In the genomic region with DNA sequence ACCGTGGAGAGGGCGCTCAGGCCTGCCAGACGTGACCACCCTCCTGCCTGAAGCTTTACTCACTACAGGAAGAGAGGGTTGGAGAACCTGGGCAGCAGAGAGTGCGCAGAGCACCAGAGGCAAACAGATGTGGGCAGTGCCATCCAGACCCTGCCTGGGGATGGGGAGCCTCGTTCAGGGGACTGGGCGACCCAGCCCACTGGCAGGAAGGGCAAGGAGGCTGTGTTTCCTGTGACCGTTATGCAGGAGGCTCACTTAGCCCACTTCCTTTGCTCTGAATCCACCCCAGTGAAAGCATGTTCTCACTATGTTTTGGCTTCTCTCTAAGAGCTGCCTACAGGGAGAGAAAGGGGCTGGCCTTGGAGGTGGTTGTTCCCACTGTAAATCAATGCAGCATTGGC, we compare ENCODE assay signal across 11 cellular contexts. TPM values are rescaled to one million over a fixed set of nuclear protein-coding genes. Genes with fewer than 3 reads are reported as not detected.
DNase-seq lines count a peak whose midpoint lies in the region; ATAC-seq, FAIRE-seq and TF ChIP-seq lines count a peak whose summit lies in the region.
"Had no signal": no experiment of that assay in that cellular context is flagged by ENCODE, and none has a peak within 500 bp of the region (broad histone marks: within the 10 kb centered on the region; RNA-seq: fewer than 3 reads in every experiment).

No MANE protein-coding gene starts in this region.

- H3K27me3 Mint-ChIP-seq in activated CD4-positive, alpha-beta T cell treated with anti-CD3 and anti-CD28 coated beads, Interleukin-2, amount 10 ng/mL, durations not matched to agents 7 days and 5 days = no peaks in the 10 kb centered on the region
- no peaks in the 10 kb centered on the region for H3K27me3 Mint-ChIP-seq in immature natural killer cell (ENCODE audit: low read depth in 3 of 3)

- no peak overlapping the region for H3K27ac ChIP-seq in pancreas
- H3K27ac ChIP-seq in PC-9 = no peak overlapping the region

- peak overlapping the region; percentile 68 for H3K4me3 Mint-ChIP-seq in activated CD4-positive, alpha-beta T cell treated with anti-CD3 and anti-CD28 coated beads, Interleukin-2, amount 10 ng/mL, durations not matched to agents 7 days and 5 days
- H3K4me3 Mint-ChIP-seq in immature natural killer cell = peak overlapping the region; percentile 70 to 91 (median 85)

- 82 to 87% methylated on average over 7 of the region's 7 CpGs for WGBS in pancreas, 2 donors

- H3K36me3 Mint-ChIP-seq in activated CD4-positive, alpha-beta T cell treated with anti-CD3 and anti-CD28 coated beads, Interleukin-2, amount 10 ng/mL, durations not matched to agents 7 days and 5 days (ENCODE audit: low read depth) = peaks cover 71% of the 10 kb centered on the region
- peaks cover 19 to 27% (median 26%) of the 10 kb centered on the region in 3 donors for H3K36me3 Mint-ChIP-seq in immature natural killer cell

- intact Hi-C loops in pancreas (cut with DNase I) = no loop called here
- intact Hi-C loops in PC-9 (cut with micrococcal nuclease; ENCODE audit: unreplicated experiment) = no loop called here

- peaks cover 14% of the 10 kb centered on the region for H3K9me3 Mint-ChIP-seq in activated CD4-positive, alpha-beta T cell treated with anti-CD3 and anti-CD28 coated beads, Interleukin-2, amount 10 ng/mL, durations not matched to agents 7 days and 5 days
- H3K9me3 Mint-ChIP-seq in immature natural killer cell = no peaks in the 10 kb centered on the region

- TF ChIP-seq CTCF in pancreas (IDR thresholded peaks at IDR 0.05) (no peak), PC-9 (conservative IDR thresholded peaks at IDR 0.05) (no peak)

- no peaks in the 10 kb centered on the region for H3K9me2 ChIP-seq in PC-9 (ENCODE audit: insufficient read depth)

- no peaks in the 10 kb centered on the region for H3F3A ChIP-seq in PC-9 (ENCODE audit: insufficient read depth, low read depth)

- H3K27ac Mint-ChIP-seq in activated CD4-positive, alpha-beta T cell treated with anti-CD3 and anti-CD28 coated beads, Interleukin-2, amount 10 ng/mL, durations not matched to agents 7 days and 5 days = peak overlapping the region; percentile 85
- peak overlapping the region; percentile 94 to 99 (median 95) for H3K27ac Mint-ChIP-seq in immature natural killer cell

- POLR2A ChIA-PET in activated CD4-positive, alpha-beta T cell treated with anti-CD3 and anti-CD28 coated beads, Interleukin-2, amount 10 ng/mL, durations not matched to agents 7 days and 5 days (lab: Charles Lee) = interaction anchor here (0.6 to 1.3 kb wide), 2 partner anchors 8 to 10 kb away, joined by 4 to 6 read pairs; no protein-coding TSS in a partner anchor
- POLR2A ChIA-PET in PC-9 (lab: Charles Lee; ENCODE audit: unreplicated experiment) = no interaction called here

- H3K4me2 ChIP-seq in PC-9 = no peak overlapping the region

- no TSS peak for BruUV-seq in PC-9 (replicated peaks; lab: Mats Ljungman, UMichigan)

- H3K27me3 ChIP-seq in pancreas = no peaks in the 10 kb centered on the region
- H3K27me3 ChIP-seq in PC-9 (ENCODE audit: insufficient read depth, low read depth) = peaks cover 60% of the 10 kb centered on the region
- H3K27me3 ChIP-seq: heart left ventricle had no signal

- no peak overlapping the region for H2AFZ ChIP-seq in PC-9

- no peaks in the 10 kb centered on the region for H3K4me1 ChIP-seq in pancreas
- no peaks in the 10 kb centered on the region for H3K4me1 ChIP-seq in PC-9 (replicated peaks; ENCODE audit: insufficient read depth)

- H3K4me3 ChIP-seq in pancreas (no peak overlapping the region), PC-9 (no peak overlapping the region)
- H3K4me3 ChIP-seq: heart left ventricle had no signal

- peaks cover 95% of the 10 kb centered on the region for H3K4me1 Mint-ChIP-seq in activated CD4-positive, alpha-beta T cell treated with anti-CD3 and anti-CD28 coated beads, Interleukin-2, amount 10 ng/mL, durations not matched to agents 7 days and 5 days
- peaks cover 98% of the 10 kb centered on the region in 2 donors for H3K4me1 Mint-ChIP-seq in immature natural killer cell

- no peaks in the 10 kb centered on the region for H3K36me3 ChIP-seq in pancreas
- no peaks in the 10 kb centered on the region for H3K36me3 ChIP-seq in PC-9 (ENCODE audit: low read depth)
- H3K36me3 ChIP-seq: heart left ventricle had no signal

- no peaks in the 10 kb centered on the region for H3K9me3 ChIP-seq in pancreas
- no peaks in the 10 kb centered on the region for H3K9me3 ChIP-seq in PC-9 (ENCODE audit: insufficient read depth, low read depth)

- ATAC-seq in HG02610 (IDR thresholded peaks at IDR 0.05; ENCODE audit: unreplicated experiment) (peak; percentile 26), pancreas (no peak), HG02938 (IDR thresholded peaks at IDR 0.05; ENCODE audit: unreplicated experiment) (no peak)

- H3K79me2 ChIP-seq in PC-9 (ENCODE audit: low read depth) = no peaks in the 10 kb centered on the region

- peak; percentile 69 for DNase-seq in CMK (ENCODE audit: low read depth)
- DNase-seq in activated CD4-positive, alpha-beta T cell treated with anti-CD3 and anti-CD28 coated beads, Interleukin-2, amount 10 ng/mL, durations not matched to agents 7 days and 5 days = peak; percentile 64
- DNase-seq in immature natural killer cell = peak; percentile 55 to 63 (median 62)
- DNase-seq in pancreas = no peak
- DNase-seq in PC-9 = no peak
- DNase-seq in ecto neural progenitor cell (ENCODE audit: low spot score) = no peak
- DNase-seq: heart left ventricle, mesendoderm had no signal

- CTCF ChIA-PET in activated CD4-positive, alpha-beta T cell treated with anti-CD3 and anti-CD28 coated beads, Interleukin-2, amount 10 ng/mL, durations not matched to agents 7 days and 5 days (lab: Charles Lee) = interaction anchor here (1.1 kb wide), 1 partner anchor 33 kb away, joined by 3 read pairs; no protein-coding TSS in a partner anchor
- CTCF ChIA-PET in PC-9 (lab: Charles Lee) = no interaction called here

- no peaks in the 10 kb centered on the region for H4K20me1 ChIP-seq in PC-9 (ENCODE audit: insufficient read depth)

- no peak for FAIRE-seq in pancreas (lab: Jason Lieb, UNC)

RNA-seq across cellular contexts. Expression of a gene that starts 23.1 kb away (rescaled TPM):
- total RNA-seq in activated CD4-positive, alpha-beta T cell treated with anti-CD3 and anti-CD28 coated beads, Interleukin-2, amount 10 ng/mL, durations not matched to agents 7 days and 5 days = 1 to 10 TPM; 5.4 to 6.4 TPM
- polyA plus RNA-seq in immature natural killer cell (1 to 10 TPM; 3.1 to 7.8 (median 5.9) TPM), pancreas (10 to 100 TPM in 1 of 2 donors, 1 to 10 TPM in 1; 6.2 to 12.6 TPM)
- total RNA-seq in pancreas (10 to 100 TPM in 5 of 6 donors, 1 to 10 TPM in 1; 9.1 to 30.3 (median 15.6) TPM), PC-9 (2021) (19.6 and 20.3 TPM in 2 replicates)
- total RNA-seq: HT-29 had no signal

Comparison
In these comparisons a context has a peak if more than half of its experiments do, and no peak if none do; other contexts are left out.
1. DNase-seq: peak in CMK (single experiment), activated CD4-positive, alpha-beta T cell treated with anti-CD3 and anti-CD28 coated beads, Interleukin-2, amount 10 ng/mL, durations not matched to agents 7 days and 5 days (single experiment) and immature natural killer cell (3 of 3); none in pancreas (0 of 6), PC-9 (0 of 2) and ecto neural progenitor cell (single experiment).